In the genomic region with DNA sequence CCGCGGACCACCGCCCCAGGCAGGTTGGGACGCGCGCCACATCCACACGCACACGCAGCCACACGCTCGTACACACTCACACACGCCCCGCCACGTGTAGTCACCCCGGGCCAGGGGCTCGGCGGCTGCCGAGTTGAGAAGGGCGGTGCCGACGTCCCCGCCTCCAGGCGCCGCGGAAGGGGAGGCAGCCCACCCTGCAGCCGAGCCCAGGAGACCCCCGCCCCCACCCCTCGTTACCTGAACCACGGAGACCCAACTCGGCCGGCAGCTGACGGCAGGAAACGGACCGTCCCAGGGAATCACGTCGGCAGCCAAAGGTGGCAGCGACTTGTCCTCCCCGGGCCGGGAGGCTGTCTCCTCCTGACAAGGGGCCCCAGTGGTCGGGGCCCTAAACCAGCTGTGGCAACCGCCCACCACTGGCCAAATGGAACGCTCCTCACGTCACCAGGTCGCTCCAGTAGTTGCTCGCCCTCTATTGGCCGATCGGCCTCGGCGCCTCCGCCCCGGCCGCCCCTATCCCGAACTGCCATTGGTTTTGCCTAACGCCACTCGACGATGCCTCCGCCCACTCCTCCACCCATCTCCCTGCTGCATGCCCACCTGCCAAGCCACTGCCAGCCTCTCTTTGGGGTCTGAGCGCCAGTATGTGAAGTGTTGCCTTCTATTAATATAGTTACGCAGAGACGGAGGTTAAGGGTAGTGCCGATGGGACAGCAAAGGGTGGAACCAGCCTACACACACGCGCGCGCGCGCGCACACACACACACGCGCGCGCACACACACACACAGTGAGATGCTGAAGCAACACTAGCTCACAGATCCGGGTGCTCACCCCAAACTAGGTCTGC, we compare ENCODE assay signal across 8 cellular contexts. TPM values are rescaled to one million over a fixed set of nuclear protein-coding genes. Genes with fewer than 3 reads are reported as not detected.
DNase-seq lines count a peak whose midpoint lies in the region; ATAC-seq and TF ChIP-seq lines count a peak whose summit lies in the region.

Gene ZDHHC9 (minus strand): TSS at position 428 of the 848 bp plus-strand sequence. CDS start 1,941 bp downstream, outside the sequence.

- H3K27ac ChIP-seq in angular gyrus (ENCODE audit: low read depth, low read length), result peak within 1 kb of the TSS; percentile 66
- peak within 1 kb of the TSS; percentile 79 to 82 for H3K27ac ChIP-seq in right atrium auricular region
- H3K27ac ChIP-seq in psoas muscle, result peak within 1 kb of the TSS; percentile 75
- H3K27ac ChIP-seq in urinary bladder (ENCODE audit: low read depth), result peak within 1 kb of the TSS; percentile 54

- H3K4me1 ChIP-seq in right atrium auricular region (peaks cover 0 to 3% of the 10 kb centered on the region in 2 donors), psoas muscle (no peaks in the 10 kb centered on the region), urinary bladder (ENCODE audit: insufficient read depth) (no peaks in the 10 kb centered on the region)

- H3K36me3 ChIP-seq in right atrium auricular region (no peaks in the 10 kb centered on the region), psoas muscle (ENCODE audit: insufficient read depth in 1 of 2, low read depth in 1 of 2) (peaks cover 0 to 7% of the 10 kb centered on the region in 2 donors), urinary bladder (ENCODE audit: insufficient read depth) (peaks cover 2% of the 10 kb centered on the region)

- H3K27me3 Mint-ChIP-seq in T-helper 17 cell, result no peaks in the 10 kb centered on the region

- no peaks in the 10 kb centered on the region for H3K27me3 ChIP-seq in right atrium auricular region
- no peaks in the 10 kb centered on the region for H3K27me3 ChIP-seq in psoas muscle (ENCODE audit: insufficient read depth in 3 of 3, low read length in 2 of 3)

- ATAC-seq in GM18498 (IDR thresholded peaks at IDR 0.05; ENCODE audit: unreplicated experiment), result peak; percentile 99
- peak; percentile 98 for ATAC-seq in HG02885 (IDR thresholded peaks at IDR 0.05; ENCODE audit: poor library complexity, unreplicated experiment)
- ATAC-seq in T-helper 17 cell, result peak; percentile 99
- ATAC-seq in psoas muscle, result peak; percentile 93 to 98 (median 95)

- peaks cover 2% of the 10 kb centered on the region for H3K36me3 Mint-ChIP-seq in T-helper 17 cell (ENCODE audit: low read depth)

- H3K9me3 ChIP-seq in T-helper 17 cell (ENCODE audit: control insufficient read depth, low read length, poor library complexity, severe bottlenecking) (no peaks in the 10 kb centered on the region), right atrium auricular region (no peaks in the 10 kb centered on the region), psoas muscle (no peaks in the 10 kb centered on the region)

- peaks cover 12% of the 10 kb centered on the region for H3K4me1 Mint-ChIP-seq in T-helper 17 cell

- peak within 1 kb of the TSS; percentile 67 for H3K27ac Mint-ChIP-seq in T-helper 17 cell

- peak within 1 kb of the TSS; percentile 92 for H3K4me3 Mint-ChIP-seq in T-helper 17 cell

- peak within 1 kb of the TSS; percentile 62 to 73 for H3K4me3 ChIP-seq in right atrium auricular region
- peak within 1 kb of the TSS; percentile 74 for H3K4me3 ChIP-seq in psoas muscle
- peak within 1 kb of the TSS; percentile 79 for H3K4me3 ChIP-seq in urinary bladder (ENCODE audit: low read depth, low read length)

- intact Hi-C loops in psoas muscle (cut with DNase I), result loop anchor here in 1 of 2 donors (5.0 to 10.0 kb wide), 2 partner anchors 64 to 209 kb away; partner anchors contain the start of gene UTP14A

- TF ChIP-seq CTCF in right atrium auricular region (IDR thresholded peaks at IDR 0.05) (no peak), psoas muscle (IDR thresholded peaks at IDR 0.05) (no peak)

- DNase-seq in NCI-H1694 treated with DMSO at 0.1 percent for 48 hours (lab: John Stamatoyannopoulos, UW) (peak; percentile 86), T-helper 17 cell (peak; percentile 70 to 79 (median 73)), right atrium auricular region (ENCODE audit: low spot score) (peak; percentile 88), psoas muscle (peak; percentile 85 to 92)

- 0 to 45% (median 1%) methylated on average over 12 to 72 of the region's 72 CpGs for WGBS in psoas muscle, 3 donors
- WGBS in urinary bladder, result under 1% methylated on average over 64 of the region's 72 CpGs

RNA-seq across cellular contexts. Expression of gene ZDHHC9, which starts in this region (rescaled TPM):
- 1 to 10 TPM; 5.0 to 5.5 TPM for total RNA-seq in T-helper 17 cell
- 10 to 100 TPM; 10.6 to 11.4 TPM for total RNA-seq in right atrium auricular region
- 10 to 100 TPM; 13.8 to 30.3 (median 17.6) TPM for total RNA-seq in psoas muscle
- polyA plus RNA-seq in psoas muscle, result 10 to 100 TPM in 2 of 3 donors, 1 to 10 TPM in 1; 8.7 to 32.7 (median 13.5) TPM
- total RNA-seq in urinary bladder, result 25.2 TPM
- 22.8 TPM for polyA plus RNA-seq in urinary bladder

Comparison
In these comparisons a context has a peak if more than half of its experiments do, and no peak if none do; other contexts are left out.
1. Peak in every context shown above with its lines: DNase-seq, ATAC-seq, H3K4me3 ChIP-seq and H3K27ac ChIP-seq.